In genomic region chr20:53834044-53834442, GRCh38 we compare ENCODE assay signal across 14 cellular contexts.
DNase-seq lines count a peak whose midpoint lies in the region; ATAC-seq and TF ChIP-seq lines count a peak whose summit lies in the region.
"Had no signal": no experiment of that assay in that cellular context is flagged by ENCODE, and none has a peak within 500 bp of the region (broad histone marks: within the 10 kb centered on the region; RNA-seq: fewer than 3 reads in every experiment).

No MANE protein-coding gene starts in this region.

- no peak overlapping the region for H2BK15ac ChIP-seq in mesenchymal stem cell (ENCODE audit: low read depth, poor library complexity, severe bottlenecking)

- H3K27ac ChIP-seq in DOHH2 (ENCODE audit: low read depth, low read length) = peak overlapping the region; percentile 17
- H3K27ac ChIP-seq in HEK293 (ENCODE audit: extremely low read depth, low read depth, low read length) = no peak overlapping the region
- H3K27ac ChIP-seq in Panc1 (ENCODE audit: low read length) = peak overlapping the region; percentile 100
- H3K27ac ChIP-seq in mesenchymal stem cell (ENCODE audit: low read length, poor library complexity, severe bottlenecking) = no peak overlapping the region
- no peak overlapping the region for H3K27ac ChIP-seq in sigmoid colon

- H3K79me2 ChIP-seq in DOHH2 (ENCODE audit: control insufficient read depth, low read length) = no peaks in the 10 kb centered on the region

- DNase-seq in Panc1 (ENCODE audit: low read depth, low spot score) (no peak), glomerular visceral epithelial cell (ENCODE audit: extremely low spot score) (peak; percentile 32), DMS 273 (lab: John Stamatoyannopoulos, UW; ENCODE audit: unreplicated experiment) (no peak), NCI-H748 (lab: John Stamatoyannopoulos, UW; ENCODE audit: unreplicated experiment) (no peak), mesenchymal stem cell (no peak), sigmoid colon (no peak)
- DNase-seq: activated T-cell treated with anti-CD3 and anti-CD28 coated beads, Interleukin-2, amount 50 U/mL, for 72 hours; cerebellar nuclear complex; islet precursor cell; NCI-H146; nucleus accumbens; stimulated activated CD4-positive, alpha-beta T cell treated with anti-CD3 and anti-CD28 coated beads, Interleukin-1b, Interleukin-23, amount 100 ng/mL, for 48 hours had no signal

- no peaks in the 10 kb centered on the region for H4K20me1 ChIP-seq in DOHH2 (ENCODE audit: control insufficient read depth, insufficient read depth, low read depth, low read length)

- H3K4me2 ChIP-seq in DOHH2 (ENCODE audit: low read length) = peak overlapping the region; percentile 42
- H3K4me2 ChIP-seq in mesenchymal stem cell (ENCODE audit: low read length, poor library complexity, severe bottlenecking) = no peak overlapping the region

- H2BK12ac ChIP-seq in mesenchymal stem cell (ENCODE audit: low read length in 2 of 2) = peak overlapping the region in 1 of 2 experiments; percentile 18

- 0 out of 2 replicates have a peak, but pooled peaks cover 2% of the 10 kb centered on the region for H3K9me3 ChIP-seq in DOHH2 (ENCODE audit: control insufficient read depth, insufficient read depth, low read length)
- H3K9me3 ChIP-seq in HEK293 (ENCODE audit: control insufficient read depth, insufficient read depth, low read depth, low read length) = no peaks in the 10 kb centered on the region
- H3K9me3 ChIP-seq in Panc1 (ENCODE audit: control insufficient read depth, insufficient read depth, low read depth, low read length) = peaks cover 6% of the 10 kb centered on the region
- no peaks in the 10 kb centered on the region for H3K9me3 ChIP-seq in mesenchymal stem cell (ENCODE audit: control insufficient read depth, low read length)
- H3K9me3 ChIP-seq in sigmoid colon = no peaks in the 10 kb centered on the region

- no peak overlapping the region for H4K8ac ChIP-seq in mesenchymal stem cell (ENCODE audit: low read length)

- H3K4me1 ChIP-seq in DOHH2 (ENCODE audit: control insufficient read depth, low read length) = peaks cover 67% of the 10 kb centered on the region
- H3K4me1 ChIP-seq in HEK293 (ENCODE audit: control insufficient read depth, insufficient read depth, low read length) = peaks cover 9% of the 10 kb centered on the region
- peaks cover 18% of the 10 kb centered on the region for H3K4me1 ChIP-seq in Panc1 (ENCODE audit: control insufficient read depth, insufficient read depth, low read length)
- peaks cover 4% of the 10 kb centered on the region for H3K4me1 ChIP-seq in mesenchymal stem cell (ENCODE audit: control insufficient read depth, insufficient read depth, low read depth, low read length)
- H3K4me1 ChIP-seq in sigmoid colon = peaks cover 0 to 19% (median 12%) of the 10 kb centered on the region in 4 donors

- H4K91ac ChIP-seq in mesenchymal stem cell (ENCODE audit: low read length) = no peak overlapping the region

- no peak overlapping the region for H3K14ac ChIP-seq in mesenchymal stem cell (ENCODE audit: low read length in 2 of 2)

- TF ChIP-seq EP300 in sigmoid colon (IDR thresholded peaks at IDR 0.05) = no peak

- no peak overlapping the region for H2BK120ac ChIP-seq in mesenchymal stem cell (ENCODE audit: low read depth, low read length)

- H3K36me3 ChIP-seq in DOHH2 (ENCODE audit: control insufficient read depth, low read length) = no peaks in the 10 kb centered on the region
- no peaks in the 10 kb centered on the region for H3K36me3 ChIP-seq in HEK293 (ENCODE audit: control insufficient read depth in 2 of 2, insufficient read depth in 1 of 2, low read length in 2 of 2)
- no peaks in the 10 kb centered on the region for H3K36me3 ChIP-seq in Panc1 (ENCODE audit: control insufficient read depth, insufficient read depth, low read length)
- no peaks in the 10 kb centered on the region for H3K36me3 ChIP-seq in mesenchymal stem cell (ENCODE audit: control insufficient read depth in 1 of 2, insufficient read depth in 2 of 2, low read depth in 1 of 2, low read length in 2 of 2)
- H3K36me3 ChIP-seq in sigmoid colon = no peaks in the 10 kb centered on the region

- ATAC-seq in Panc1 = no peak
- ATAC-seq: activated T-cell treated with anti-CD3 and anti-CD28 coated beads, Interleukin-2, amount 50 U/mL, for 72 hours had no signal

- H3K4ac ChIP-seq in mesenchymal stem cell (ENCODE audit: low read depth in 1 of 2, low read length in 2 of 2) = no peak overlapping the region

- intact Hi-C loops in Panc1 (cut with micrococcal nuclease; ENCODE audit: unreplicated experiment) (no loop called here), sigmoid colon (cut with DNase I) (loop anchor here (5.0 kb wide), 1 partner anchor 83 kb away; no protein-coding TSS in a partner anchor)

- H3K27me3 ChIP-seq in DOHH2 (ENCODE audit: control insufficient read depth, low read length) (no peaks in the 10 kb centered on the region), Panc1 (ENCODE audit: control insufficient read depth, insufficient read depth, low read length) (no peaks in the 10 kb centered on the region), mesenchymal stem cell (ENCODE audit: control insufficient read depth in 1 of 2, insufficient read depth in 1 of 2, low read length in 2 of 2) (no peaks in the 10 kb centered on the region), sigmoid colon (no peaks in the 10 kb centered on the region)

- no peak overlapping the region for H3K9ac ChIP-seq in mesenchymal stem cell (ENCODE audit: low read length)

- H3F3A ChIP-seq in DOHH2 (ENCODE audit: control insufficient read depth, insufficient read depth) = peaks cover 24% of the 10 kb centered on the region

- 91% methylated on average over 2 of the region's 3 CpGs for WGBS in mesenchymal stem cell
- 63 to 86% methylated on average over 3 of the region's 3 CpGs for WGBS in sigmoid colon, 2 donors

- POLR2A ChIA-PET in HEK293 (lab: Yijun Ruan, JAX) = no interaction called here
- POLR2A ChIA-PET in Panc1 (lab: Charles Lee) = no interaction called here

- no peak overlapping the region for H3K23ac ChIP-seq in mesenchymal stem cell (ENCODE audit: low read length in 2 of 2)

- H2AK5ac ChIP-seq in mesenchymal stem cell (ENCODE audit: low read length, severe bottlenecking) = no peak overlapping the region

- in situ Hi-C loops in Panc1 (cut with HindIII; ENCODE audit: low pct_unique_long_range_greater_than_20kb, low sequenced_read_pairs) = no loop called here

- H2AFZ ChIP-seq in mesenchymal stem cell (ENCODE audit: low read depth, low read length) = no peak overlapping the region

- no TSS peak for BruUV-seq in Panc1 (replicated peaks; lab: Mats Ljungman, UMichigan)

- no peaks in the 10 kb centered on the region for H3K79me1 ChIP-seq in mesenchymal stem cell (replicated peaks; ENCODE audit: low read length, poor library complexity, severe bottlenecking)

- no peak for TF ChIP-seq POLR2A in sigmoid colon (IDR thresholded peaks at IDR 0.05)

- H3K9me2 ChIP-seq in DOHH2 (replicated peaks; ENCODE audit: control insufficient read depth, low read length) = no peaks in the 10 kb centered on the region

- H3K18ac ChIP-seq in mesenchymal stem cell (ENCODE audit: low read depth in 1 of 2, low read length in 2 of 2) = no peak overlapping the region

- TF ChIP-seq CTCF in DOHH2 (IDR thresholded peaks at IDR 0.05; ENCODE audit: low read depth, low read length, poor library complexity, severe bottlenecking) = no peak
- TF ChIP-seq CTCF in HEK293 (tag by site-specific recombination; IDR thresholded peaks at IDR 0.05) = no peak
- TF ChIP-seq CTCF in Panc1 (IDR thresholded peaks at IDR 0.05) = no peak
- no peak for TF ChIP-seq CTCF in sigmoid colon (IDR thresholded peaks at IDR 0.05)

- H2BK5ac ChIP-seq in mesenchymal stem cell (ENCODE audit: low read depth, low read length, poor library complexity, severe bottlenecking) = no peak overlapping the region

- CTCF ChIA-PET in HEK293 (lab: Yijun Ruan, JAX) (no interaction called here), Panc1 (lab: Charles Lee) (no interaction called here)

- H3K4me3 ChIP-seq in DOHH2 (ENCODE audit: low read length) (peak overlapping the region; percentile 4; the same call in 1 of the 2 replicates), HEK293 (ENCODE audit: low read depth, low read length) (no peak overlapping the region), Panc1 (ENCODE audit: low read depth in 2 of 2, low read length in 2 of 2) (no peak overlapping the region), mesenchymal stem cell (ENCODE audit: insufficient read depth in 1 of 2, low read depth in 1 of 2, low read length in 2 of 2) (no peak overlapping the region), sigmoid colon (no peak overlapping the region)

TF ChIP-seq in HEK293, 187 proteins besides CTCF, POLR2A, EP300 and RAD21:
- TF ChIP-seq ZNF513 (tag by site-specific recombination; IDR thresholded peaks at IDR 0.05) (no peak), ZNF23 (tag by site-specific recombination; IDR thresholded peaks at IDR 0.05; ENCODE audit: borderline replicate concordance) (no peak), ZNF623 (tag by site-specific recombination; IDR thresholded peaks at IDR 0.05) (peak; percentile 40), HOXD13 (CRISPR knock-in tag; IDR thresholded peaks at IDR 0.05; ENCODE audit: borderline replicate concordance) (no peak), ZNF624 (tag by site-specific recombination; IDR thresholded peaks at IDR 0.05) (no peak), ZNF596 (tag by site-specific recombination; IDR thresholded peaks at IDR 0.05) (peak; percentile 54; the same call in 1 of the 2 replicates), ZNF302 (tag by site-specific recombination; IDR thresholded peaks at IDR 0.05; ENCODE audit: low read depth) (no peak), ZNF530 (tag by site-specific recombination; IDR thresholded peaks at IDR 0.05; ENCODE audit: low read depth) (no peak), ZNF157 (tag by site-specific recombination; IDR thresholded peaks at IDR 0.05) (no peak)

Comparison
In these comparisons a context has a peak if more than half of its experiments do, and no peak if none do; other contexts are left out.
1. H3K27ac ChIP-seq: peak in DOHH2 (single experiment) and Panc1 (single experiment); none in HEK293 (single experiment), mesenchymal stem cell (single experiment) and sigmoid colon (0 of 4).